Comparison of ENCODE assay signal across 1 cellular context in the genomic region with DNA sequence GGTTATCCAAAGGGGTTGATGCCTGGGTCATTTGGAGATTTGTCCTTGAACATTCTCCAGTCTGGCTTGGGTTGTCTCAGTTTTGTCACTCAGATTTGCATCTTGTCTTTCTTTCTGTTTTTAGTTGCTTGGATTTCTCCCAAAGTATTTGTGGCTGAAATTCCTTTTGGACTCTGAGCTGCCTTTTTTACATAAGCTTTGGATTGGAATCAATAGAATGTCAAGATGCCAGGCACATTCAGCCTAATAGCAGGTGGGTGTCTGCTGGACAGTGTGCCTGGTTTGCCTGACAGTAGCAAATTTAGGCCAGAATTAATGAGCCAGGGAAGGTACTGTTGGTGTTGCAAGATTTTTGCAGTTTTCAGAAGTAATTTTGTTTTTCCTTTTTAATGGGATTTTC.
TF ChIP-seq lines count a peak whose summit lies in the region.

No MANE protein-coding gene starts in this region.

TF ChIP-seq in HepG2, 621 proteins besides CTCF, POLR2A, EP300 and RAD21:
- no peak for TF ChIP-seq ZNF550 (CRISPR knock-in tag; IDR thresholded peaks at IDR 0.05; ENCODE audit: borderline replicate concordance)
- TF ChIP-seq ZNF256 (CRISPR knock-in tag; conservative IDR thresholded peaks at IDR 0.05), result no peak
- no peak for TF ChIP-seq SOX13 (IDR thresholded peaks at IDR 0.05)
- no peak for TF ChIP-seq SOX13 (CRISPR knock-in tag; conservative IDR thresholded peaks at IDR 0.05 in 1 of 2, IDR thresholded peaks at IDR 0.05 in 1 of 2)
- TF ChIP-seq JDP2 (CRISPR knock-in tag; IDR thresholded peaks at IDR 0.05; ENCODE audit: borderline replicate concordance), result no peak
